1 cellular context compared by ENCODE assay signal in the genomic region with DNA sequence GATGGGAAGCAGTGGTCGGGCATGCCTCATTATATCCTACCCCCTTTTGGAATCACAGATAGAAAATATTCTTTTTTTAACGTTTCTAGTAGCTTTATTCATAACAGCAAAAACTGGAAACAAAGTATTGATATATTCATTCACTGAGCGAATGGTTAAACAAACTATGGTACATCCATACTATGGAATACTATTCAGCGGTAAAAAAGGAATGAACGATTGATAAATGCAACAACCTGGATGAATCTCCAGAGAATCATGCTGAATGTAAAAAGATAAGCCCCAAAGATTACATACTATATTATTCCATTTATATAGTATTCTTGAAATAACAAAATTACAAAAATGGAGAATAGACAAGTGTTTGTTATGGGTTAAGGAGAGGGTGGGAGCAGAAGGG.
TF ChIP-seq lines count a peak whose summit lies in the region.

No MANE protein-coding gene starts in this region.

TF ChIP-seq in SK-N-SH, 30 proteins besides CTCF, POLR2A, EP300 and RAD21 (continued from another document):
- TF ChIP-seq, protein P1, sequence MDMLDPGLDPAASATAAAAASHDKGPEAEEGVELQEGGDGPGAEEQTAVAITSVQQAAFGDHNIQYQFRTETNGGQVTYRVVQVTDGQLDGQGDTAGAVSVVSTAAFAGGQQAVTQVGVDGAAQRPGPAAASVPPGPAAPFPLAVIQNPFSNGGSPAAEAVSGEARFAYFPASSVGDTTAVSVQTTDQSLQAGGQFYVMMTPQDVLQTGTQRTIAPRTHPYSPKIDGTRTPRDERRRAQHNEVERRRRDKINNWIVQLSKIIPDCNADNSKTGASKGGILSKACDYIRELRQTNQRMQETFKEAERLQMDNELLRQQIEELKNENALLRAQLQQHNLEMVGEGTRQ (IDR thresholded peaks at IDR 0.05; ENCODE audit: borderline replicate concordance, low read depth, low read length): no peak
- TF ChIP-seq SIN3A (IDR thresholded peaks at IDR 0.05; ENCODE audit: borderline replicate concordance, low read depth, low read length): no peak
- TF ChIP-seq, protein P2, sequence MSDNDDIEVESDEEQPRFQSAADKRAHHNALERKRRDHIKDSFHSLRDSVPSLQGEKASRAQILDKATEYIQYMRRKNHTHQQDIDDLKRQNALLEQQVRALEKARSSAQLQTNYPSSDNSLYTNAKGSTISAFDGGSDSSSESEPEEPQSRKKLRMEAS (IDR thresholded peaks at IDR 0.05; ENCODE audit: low read depth): no peak
- TF ChIP-seq NFIC (IDR thresholded peaks at IDR 0.05; ENCODE audit: borderline replicate concordance): no peak
- TF ChIP-seq SMC3 (IDR thresholded peaks at IDR 0.05; ENCODE audit: low read depth, low read length): no peak
